In the genomic region with DNA sequence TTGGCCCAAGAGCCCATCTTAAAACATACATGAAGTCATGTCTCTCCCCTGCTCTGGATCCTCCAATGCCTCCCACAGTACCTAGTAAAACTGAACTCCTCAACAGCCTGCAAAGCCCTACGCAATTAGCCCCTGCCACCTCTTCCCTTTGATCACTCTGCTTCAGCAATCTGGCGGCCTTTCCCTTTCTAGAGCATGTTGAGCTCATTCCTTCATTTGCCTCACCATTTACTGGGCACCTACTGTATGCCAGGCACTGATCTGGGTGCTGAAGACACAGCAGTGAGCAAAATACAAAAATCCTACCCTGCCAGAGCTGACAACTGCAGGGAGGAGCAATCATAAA, we compare ENCODE assay signal across 11 cellular contexts. TPM values are rescaled to one million over a fixed set of nuclear protein-coding genes. Genes with fewer than 3 reads are reported as not detected.
A peak's percentile ranks its signal among the peaks of the same experiment; 100 is the strongest.
DNase-seq lines count a peak whose midpoint lies in the region; ATAC-seq and TF ChIP-seq lines count a peak whose summit lies in the region.
"Had no signal": no experiment of that assay in that cellular context is flagged by ENCODE, and none has a peak within 500 bp of the region (broad histone marks: within the 10 kb centered on the region; RNA-seq: fewer than 3 reads in every experiment).

No MANE protein-coding gene starts in this region.

- no peak overlapping the region for H3K9ac ChIP-seq in endodermal cell (ENCODE audit: extremely low read depth, low read length, poor library complexity, severe bottlenecking)

- TF ChIP-seq CTCF in Panc1 (IDR thresholded peaks at IDR 0.05) (no peak), endodermal cell (conservative IDR thresholded peaks at IDR 0.05) (no peak), gastrocnemius medialis (IDR thresholded peaks at IDR 0.05 in 4 of 5, conservative IDR thresholded peaks at IDR 0.05 in 1 of 5) (no peak)

- peak overlapping the region; percentile 90 for H3K27ac Mint-ChIP-seq in endodermal cell

- H3K27me3 Mint-ChIP-seq in activated T-cell treated with anti-CD3 and anti-CD28 coated beads, Interleukin-2, amount 50 U/mL, for 4 hours (ENCODE audit: low read depth): no peaks in the 10 kb centered on the region
- H3K27me3 Mint-ChIP-seq in endodermal cell (ENCODE audit: insufficient read depth): no peaks in the 10 kb centered on the region

- H3K4me1 ChIP-seq in Panc1 (ENCODE audit: control insufficient read depth, insufficient read depth, low read length) (peaks cover 9% of the 10 kb centered on the region), endodermal cell (ENCODE audit: control insufficient read depth, insufficient read depth, low read length) (no peaks in the 10 kb centered on the region), gastrocnemius medialis (peaks cover 30 to 57% of the 10 kb centered on the region in 2 donors)

- H3K27ac ChIP-seq in Panc1 (ENCODE audit: low read length) (0 out of 2 replicates have a peak overlapping the region, but pooled peaks have one; percentile 8), endodermal cell (ENCODE audit: low read depth, low read length) (no peak overlapping the region), gastrocnemius medialis (peak overlapping the region in 3 of 4 donors; percentile 96 to 100 (median 99))

- no peaks in the 10 kb centered on the region for H3K9me3 ChIP-seq in Panc1 (ENCODE audit: control insufficient read depth, insufficient read depth, low read depth, low read length)
- no peaks in the 10 kb centered on the region for H3K9me3 ChIP-seq in endodermal cell (ENCODE audit: control insufficient read depth, low read length)
- H3K9me3 ChIP-seq in gastrocnemius medialis: no peaks in the 10 kb centered on the region

- TF ChIP-seq POLR2A in gastrocnemius medialis (IDR thresholded peaks at IDR 0.05): no peak

- no peak overlapping the region for H3K4me3 ChIP-seq in Panc1 (ENCODE audit: low read depth in 2 of 2, low read length in 2 of 2)
- no peak overlapping the region for H3K4me3 ChIP-seq in endodermal cell (ENCODE audit: low read length)
- no peak overlapping the region for H3K4me3 ChIP-seq in gastrocnemius medialis

- H3K36me3 ChIP-seq in Panc1 (ENCODE audit: control insufficient read depth, insufficient read depth, low read length) (no peaks in the 10 kb centered on the region; the same call in none of the 2 replicates), endodermal cell (ENCODE audit: control insufficient read depth, insufficient read depth, low read length) (peaks cover 26% of the 10 kb centered on the region), gastrocnemius medialis (peaks cover 0 to 35% of the 10 kb centered on the region in 2 donors)

- intact Hi-C loops in Panc1 (cut with micrococcal nuclease; ENCODE audit: unreplicated experiment): no loop called here
- intact Hi-C loops in gastrocnemius medialis (cut with DNase I; ENCODE audit: low total_unique reads): loop anchor here (5.0 kb wide), 1 partner anchor 98 kb away; a partner anchor contains a TSS

- no peaks in the 10 kb centered on the region for H3K9me3 Mint-ChIP-seq in activated T-cell treated with anti-CD3 and anti-CD28 coated beads, Interleukin-2, amount 50 U/mL, for 4 hours
- H3K9me3 Mint-ChIP-seq in endodermal cell: no peaks in the 10 kb centered on the region

- TSS peak; percentile 64 for BruUV-seq in Panc1 (replicated peaks; lab: Mats Ljungman, UMichigan)

- peaks cover 38% of the 10 kb centered on the region for H3K4me1 Mint-ChIP-seq in activated T-cell treated with anti-CD3 and anti-CD28 coated beads, Interleukin-2, amount 50 U/mL, for 4 hours (ENCODE audit: low read depth)
- H3K4me1 Mint-ChIP-seq in endodermal cell: peaks cover 13% of the 10 kb centered on the region

- peak overlapping the region; percentile 62 for H3K4me3 Mint-ChIP-seq in activated T-cell treated with anti-CD3 and anti-CD28 coated beads, Interleukin-2, amount 50 U/mL, for 4 hours
- H3K4me3 Mint-ChIP-seq in endodermal cell: peak overlapping the region; percentile 80

- 87 to 100% methylated on average over 2 of the region's 2 CpGs for WGBS in endodermal cell (ENCODE audit: insufficient coverage in 1 of 2, insufficient read length in 1 of 2), 2 experiments

- no peak for ATAC-seq in activated T-cell treated with anti-CD3 and anti-CD28 coated beads, Interleukin-2, amount 50 U/mL, for 4 hours
- no peak for ATAC-seq in Panc1
- ATAC-seq in gastrocnemius medialis: no peak
- ATAC-seq: HCT116 had no signal

- no peak for DNase-seq in activated T-cell treated with anti-CD3 and anti-CD28 coated beads, Interleukin-2, amount 50 U/mL, for 4 hours
- no peak for DNase-seq in activated T-cell treated with anti-CD3 and anti-CD28 coated beads for 4 hours
- DNase-seq in Panc1 (ENCODE audit: low read depth, low spot score): no peak
- DNase-seq in endodermal cell: no peak
- no peak for DNase-seq in gastrocnemius medialis
- DNase-seq in EL: no peak
- DNase-seq in NCI-H2029 (lab: John Stamatoyannopoulos, UW): no peak
- DNase-seq in NCI-H774 (lab: John Stamatoyannopoulos, UW): no peak
- DNase-seq: activated CD8-positive, alpha-beta memory T cell treated with anti-CD3 and anti-CD28 coated beads, Interleukin-2, amount 50 U/mL, for 4 hours; NCI-H1105 had no signal

- POLR2A ChIA-PET in Panc1 (lab: Charles Lee): interaction anchor here (0.7 kb wide), 1 partner anchor 102 kb away, joined by 9 read pairs; no protein-coding TSS in a partner anchor

- no peaks in the 10 kb centered on the region for H3K27me3 ChIP-seq in Panc1 (ENCODE audit: control insufficient read depth, insufficient read depth, low read length)
- H3K27me3 ChIP-seq in endodermal cell (ENCODE audit: control insufficient read depth, insufficient read depth, low read length, poor library complexity, severe bottlenecking): no peaks in the 10 kb centered on the region
- H3K27me3 ChIP-seq in gastrocnemius medialis: no peaks in the 10 kb centered on the region

- CTCF ChIA-PET in Panc1 (lab: Charles Lee): interaction anchor here (0.5 kb wide), 1 partner anchor 197 kb away, joined by 6 read pairs; no protein-coding TSS in a partner anchor

- in situ Hi-C loops in Panc1 (cut with HindIII; ENCODE audit: low pct_unique_long_range_greater_than_20kb, low sequenced_read_pairs): no loop called here
- in situ Hi-C loops in gastrocnemius medialis (cut with MboI; ENCODE audit: low sequenced_read_pairs in 4 of 4): loop anchor here in 1 of 4 donors (10.0 kb wide), 1 partner anchor 65 kb away; a partner anchor contains a TSS

- H3K36me3 Mint-ChIP-seq in activated T-cell treated with anti-CD3 and anti-CD28 coated beads, Interleukin-2, amount 50 U/mL, for 4 hours (ENCODE audit: insufficient read depth): peaks cover 15% of the 10 kb centered on the region
- peaks cover 32% of the 10 kb centered on the region for H3K36me3 Mint-ChIP-seq in endodermal cell (ENCODE audit: low read depth)

RNA-seq across cellular contexts. Expression of a gene that starts 2.9 kb away (rescaled TPM):
- total RNA-seq in activated T-cell treated with anti-CD3 and anti-CD28 coated beads, Interleukin-2, amount 50 U/mL, for 4 hours: 10 to 100 TPM; 89.9 to 98.7 (median 92.9) TPM
- total RNA-seq in Panc1 (2021; ENCODE audit: unreplicated experiment): 102 TPM
- polyA plus RNA-seq in Panc1 (2012; ENCODE audit: insufficient read length): 153 TPM
- 10 to 100 TPM; 53.3 to 59.5 TPM for total RNA-seq in endodermal cell
- 32.7 TPM for polyA plus RNA-seq in endodermal cell (2013, experiment 1 of 2)
- 27.5 TPM for polyA plus RNA-seq in endodermal cell (2013, experiment 2 of 2)
- total RNA-seq in gastrocnemius medialis: 100 to 1,000 TPM; 189 to 336 (median 228) TPM

RNA-seq across cellular contexts. Expression of a gene that starts 17.0 kb away (rescaled TPM):
- under 1 TPM; 0.15 to 0.27 (median 0.24) TPM for total RNA-seq in activated T-cell treated with anti-CD3 and anti-CD28 coated beads, Interleukin-2, amount 50 U/mL, for 4 hours
- total RNA-seq in Panc1 (2021; ENCODE audit: unreplicated experiment) (3.4 TPM), endodermal cell (1 to 10 TPM; 1.2 to 5.1 TPM), gastrocnemius medialis (not detected)
- 3.9 TPM for polyA plus RNA-seq in Panc1 (2012; ENCODE audit: insufficient read length)
- 1.6 TPM for polyA plus RNA-seq in endodermal cell (2013, experiment 1 of 2)
- polyA plus RNA-seq in endodermal cell (2013, experiment 2 of 2): 1.6 TPM

RNA-seq across cellular contexts. Expression of a gene that starts 43.5 kb away (rescaled TPM):
- total RNA-seq in activated T-cell treated with anti-CD3 and anti-CD28 coated beads, Interleukin-2, amount 50 U/mL, for 4 hours: 10 to 100 TPM; 36.3 to 47.1 (median 39.9) TPM
- total RNA-seq in Panc1 (2021; ENCODE audit: unreplicated experiment) (28.0 TPM), endodermal cell (10 to 100 TPM; 37.9 to 44.8 TPM), gastrocnemius medialis (100 to 1,000 TPM in 2 of 4 donors, 10 to 100 TPM in 2; 67.6 to 127 (median 96.0) TPM)
- 38.6 TPM for polyA plus RNA-seq in Panc1 (2012; ENCODE audit: insufficient read length)
- polyA plus RNA-seq in endodermal cell (2013, experiment 1 of 2): 30.8 TPM
- polyA plus RNA-seq in endodermal cell (2013, experiment 2 of 2): 29.5 TPM
